Comparison of ENCODE assay signal across 8 cellular contexts in genomic region chr6:125780540-125781306, GRCh38. TPM values are rescaled to one million over a fixed set of nuclear protein-coding genes. Genes with fewer than 3 reads are reported as not detected.
A peak's percentile ranks its signal among the peaks of the same experiment; 100 is the strongest.
DNase-seq lines count a peak whose midpoint lies in the region; ATAC-seq and TF ChIP-seq lines count a peak whose summit lies in the region.

No MANE protein-coding gene starts in this region.

- H3K79me2 ChIP-seq in OCI-LY1 (ENCODE audit: insufficient read depth, low read length), result peaks cover 23% of the 10 kb centered on the region

- peaks cover 6% of the 10 kb centered on the region for H3K9me3 Mint-ChIP-seq in nephron progenitor cell

- no peak overlapping the region for H3K4me3 Mint-ChIP-seq in nephron progenitor cell

- peak overlapping the region; percentile 85 for H2AFZ ChIP-seq in OCI-LY1 (ENCODE audit: low read length)

- H3F3A ChIP-seq in OCI-LY1 (ENCODE audit: insufficient read depth, low read length), result no peaks in the 10 kb centered on the region

- intact Hi-C loops in thyroid gland (cut with DNase I), result loop anchor here (10.0 kb wide), 1 partner anchor 174 kb away; the partner anchor contains the start of gene HINT3

- H3K27me3 Mint-ChIP-seq in nephron progenitor cell (ENCODE audit: low read depth, poor library complexity), result no peaks in the 10 kb centered on the region

- H3K36me3 ChIP-seq in OCI-LY1 (ENCODE audit: insufficient read depth, low read length), result no peaks in the 10 kb centered on the region
- no peaks in the 10 kb centered on the region for H3K36me3 ChIP-seq in thyroid gland

- 0 to 1% methylated on average over 27 to 28 of the region's 28 CpGs for WGBS in thyroid gland, 2 donors

- peak overlapping the region; percentile 90 for H3K9ac ChIP-seq in OCI-LY1 (ENCODE audit: low read length)

- H3K9me2 ChIP-seq in OCI-LY1 (ENCODE audit: low read depth, low read length), result no peaks in the 10 kb centered on the region

- H3K36me3 Mint-ChIP-seq in nephron progenitor cell (ENCODE audit: low read depth), result no peaks in the 10 kb centered on the region

- ATAC-seq in GM21423 (IDR thresholded peaks at IDR 0.05; ENCODE audit: unreplicated experiment), result peak; percentile 74

- H3K4me1 ChIP-seq in OCI-LY1 (ENCODE audit: insufficient read depth, low read length, severe bottlenecking) (peaks cover 38% of the 10 kb centered on the region), thyroid gland (no peaks in the 10 kb centered on the region)

- no peaks in the 10 kb centered on the region for H3K4me1 Mint-ChIP-seq in nephron progenitor cell

- TF ChIP-seq CTCF in OCI-LY1 (IDR thresholded peaks at IDR 0.05; ENCODE audit: low read length) (no peak), fibroblast of mammary gland (conservative IDR thresholded peaks at IDR 0.05; ENCODE audit: control insufficient read depth, insufficient read depth, low read depth, low read length) (no peak), nephron progenitor cell (IDR thresholded peaks at IDR 0.05) (no peak), thyroid gland (IDR thresholded peaks at IDR 0.05) (no peak)

- no peaks in the 10 kb centered on the region for H3K9me3 ChIP-seq in OCI-LY1 (ENCODE audit: low read length)
- no peaks in the 10 kb centered on the region for H3K9me3 ChIP-seq in thyroid gland

- peak overlapping the region; percentile 92 for H3K4me3 ChIP-seq in OCI-LY1 (ENCODE audit: low read depth, low read length, poor library complexity, severe bottlenecking)
- peak overlapping the region; percentile 76 for H3K4me3 ChIP-seq in fibroblast of mammary gland (ENCODE audit: control insufficient read depth, low read depth, low read length)
- H3K4me3 ChIP-seq in thyroid gland (replicated peaks in 1 of 3), result peak overlapping the region; percentile 29 to 43 (median 35)

- H3K27me3 ChIP-seq in OCI-LY1 (ENCODE audit: insufficient read depth, low read length) (no peaks in the 10 kb centered on the region), thyroid gland (no peaks in the 10 kb centered on the region)

- no peaks in the 10 kb centered on the region for H4K20me1 ChIP-seq in OCI-LY1 (ENCODE audit: insufficient read depth, low read length)

- no peak overlapping the region for H3K27ac Mint-ChIP-seq in nephron progenitor cell

- H3K4me2 ChIP-seq in OCI-LY1 (ENCODE audit: low read length), result peak overlapping the region; percentile 92

- H3K27ac ChIP-seq in OCI-LY1 (ENCODE audit: low read depth, low read length, poor library complexity, severe bottlenecking) (peak overlapping the region; percentile 94), thyroid gland (peak overlapping the region; percentile 87 to 94 (median 91))

- DNase-seq in DMS153 treated with DMSO at 0.1 percent for 48 hours (lab: John Stamatoyannopoulos, UW; ENCODE audit: unreplicated experiment) (peak; percentile 82), HT-29 (ENCODE audit: low spot score) (peak; percentile 87), activated T-cell treated with anti-CD3 and anti-CD28 coated beads for 48 hours (ENCODE audit: low read depth) (peak; percentile 50), fibroblast of mammary gland (ENCODE audit: low read depth) (peak; percentile 74), nephron progenitor cell (peak; percentile 39), thyroid gland (peak; percentile 51 to 54)

- peak in 1 of 2 donors; percentile 43 for TF ChIP-seq POLR2A in thyroid gland (IDR thresholded peaks at IDR 0.05)

RNA-seq across cellular contexts. Expression of gene NCOA7, which starts 10.0 kb away (rescaled TPM):
- total RNA-seq in HT-29 (2014; rRNA removed; shearing (Covaris generic)), result 11.6 and 13.3 TPM in 2 replicates
- 10 to 100 TPM in 3 of 4 donors, 1 to 10 TPM in 1; 9.0 to 36.2 (median 21.8) TPM for total RNA-seq in thyroid gland

RNA-seq across cellular contexts. Expression of gene HEY2, which starts 31.3 kb away (rescaled TPM):
- 0.08 TPM in 1 of 2 replicates, not detected in the other for total RNA-seq in HT-29 (2014; rRNA removed; shearing (Covaris generic))
- total RNA-seq in thyroid gland, result 1 to 10 TPM; 3.5 to 5.5 (median 5.1) TPM

Comparison
In these comparisons a context has a peak if more than half of its experiments do, and no peak if none do; other contexts are left out.
1. Peak in every context shown above with its lines: DNase-seq, ATAC-seq, H3K4me3 ChIP-seq and H3K27ac ChIP-seq.
2. H3K4me3 ChIP-seq: peak in every context shown above with its lines; median percentile 92 in OCI-LY1; 76 in fibroblast of mammary gland; 35 in thyroid gland.